17 cellular contexts compared by ENCODE assay signal in genomic region chr3:88263417-88264116, GRCh38.
DNase-seq lines count a peak whose midpoint lies in the region; ATAC-seq, FAIRE-seq and TF ChIP-seq lines count a peak whose summit lies in the region.
"Had no signal": no experiment of that assay in that cellular context is flagged by ENCODE, and none has a peak within 500 bp of the region (broad histone marks: within the 10 kb centered on the region; RNA-seq: fewer than 3 reads in every experiment).

No MANE protein-coding gene starts in this region.

- no peak overlapping the region for H2BK5ac ChIP-seq in neuronal stem cell (ENCODE audit: low read length)

- no peaks in the 10 kb centered on the region for H3K9me3 Mint-ChIP-seq in Calu3 (ENCODE audit: low read depth, unreplicated experiment)

- BruUV-seq in Calu3 (replicated peaks; lab: Mats Ljungman, UMichigan) = no TSS peak

- no peak overlapping the region for H2BK15ac ChIP-seq in neuronal stem cell (ENCODE audit: low read length)

- H2BK12ac ChIP-seq in neuronal stem cell (ENCODE audit: low read length) = peak overlapping the region; percentile 73

- no peak for ATAC-seq in stimulated activated naive CD8-positive, alpha-beta T cell treated with anti-CD3 and anti-CD28 coated beads, Interleukin-15, Interleukin-2, amounts not matched to agents 100 U/mL and 50 U/mL, for 24 hours
- ATAC-seq in HG03432 (IDR thresholded peaks at IDR 0.05; ENCODE audit: unreplicated experiment) = no peak
- ATAC-seq: SK-N-SH treated with all-trans-retinoic acid at 6 μM for 48 hours had no signal

- H3K4me3 ChIP-seq in colonic mucosa (no peak overlapping the region), neuronal stem cell (ENCODE audit: low read length in 2 of 2) (no peak overlapping the region)

- peaks cover 8% of the 10 kb centered on the region for H3K4me1 Mint-ChIP-seq in Calu3 (ENCODE audit: low read depth, unreplicated experiment)
- H3K4me1 Mint-ChIP-seq: CD4-positive, CD25-positive, alpha-beta regulatory T cell; IgD-negative memory B cell had no signal

- no peak overlapping the region for H3K4ac ChIP-seq in neuronal stem cell (ENCODE audit: low read length)

- intact Hi-C loops in Calu3 (cut with micrococcal nuclease; ENCODE audit: unreplicated experiment) = no loop called here
- intact Hi-C loops in colonic mucosa (cut with DNase I) = no loop called here

- no peak overlapping the region for H2AK5ac ChIP-seq in neuronal stem cell (ENCODE audit: low read depth, low read length)

- no peaks in the 10 kb centered on the region for H3K27me3 Mint-ChIP-seq in Calu3 (ENCODE audit: unreplicated experiment)
- H3K27me3 Mint-ChIP-seq: CD4-positive, CD25-positive, alpha-beta regulatory T cell; IgD-negative memory B cell had no signal

- no peak overlapping the region for H2BK120ac ChIP-seq in neuronal stem cell (ENCODE audit: low read depth, low read length)

- H3K18ac ChIP-seq in neuronal stem cell (ENCODE audit: low read length) = no peak overlapping the region

- no peak overlapping the region for H3K27ac Mint-ChIP-seq in Calu3 (ENCODE audit: unreplicated experiment)
- H3K27ac Mint-ChIP-seq: CD4-positive, CD25-positive, alpha-beta regulatory T cell; IgD-negative memory B cell had no signal

- H4K8ac ChIP-seq in neuronal stem cell (ENCODE audit: low read depth, low read length) = no peak overlapping the region

- no peaks in the 10 kb centered on the region for H3K27me3 ChIP-seq in colonic mucosa
- no peaks in the 10 kb centered on the region for H3K27me3 ChIP-seq in neuronal stem cell (ENCODE audit: control insufficient read depth in 3 of 3, insufficient read depth in 3 of 3, low read depth in 1 of 3, low read length in 3 of 3)

- peak overlapping the region; percentile 40 for H3K27ac ChIP-seq in colonic mucosa
- H3K27ac ChIP-seq in neuronal stem cell (replicated peaks; ENCODE audit: low read length) = no peak overlapping the region

- H3K36me3 Mint-ChIP-seq in Calu3 (ENCODE audit: insufficient read depth, unreplicated experiment) = no peaks in the 10 kb centered on the region
- H3K36me3 Mint-ChIP-seq: CD4-positive, CD25-positive, alpha-beta regulatory T cell; IgD-negative memory B cell had no signal

- TF ChIP-seq CTCF in Calu3 (IDR thresholded peaks at IDR 0.05; ENCODE audit: unreplicated experiment) = no peak
- TF ChIP-seq CTCF in colonic mucosa (IDR thresholded peaks at IDR 0.05) = no peak
- TF ChIP-seq CTCF in GM13977 (IDR thresholded peaks at IDR 0.05; ENCODE audit: extremely low read depth, insufficient read depth, missing control alignments) = no peak

- H2AFZ ChIP-seq in neuronal stem cell (ENCODE audit: low read length) = no peak overlapping the region

- no peak overlapping the region for H3K9ac ChIP-seq in colonic mucosa (ENCODE audit: low read depth in 2 of 2, low read length in 2 of 2)
- no peak overlapping the region for H3K9ac ChIP-seq in neuronal stem cell (ENCODE audit: low read depth, low read length, poor library complexity)

- no peak overlapping the region for H3K23ac ChIP-seq in neuronal stem cell (ENCODE audit: low read depth, low read length, poor library complexity)

- no peak for TF ChIP-seq POLR2A in H54 (IDR thresholded peaks at IDR 0.05; ENCODE audit: low read depth, low read length)

- H3K79me1 ChIP-seq in neuronal stem cell (ENCODE audit: low read depth, low read length) = no peaks in the 10 kb centered on the region

- no peak overlapping the region for H3K4me2 ChIP-seq in neuronal stem cell (ENCODE audit: insufficient read depth, low read length, poor library complexity, severe bottlenecking)

- in situ Hi-C loops in GM13977 (cut with MboI; ENCODE audit: low pct_unique_long_range_greater_than_20kb, low sequenced_read_pairs, unreplicated experiment) = no loop called here

- no peaks in the 10 kb centered on the region for H3K9me3 ChIP-seq in colonic mucosa
- H3K9me3 ChIP-seq in neuronal stem cell (replicated peaks in 1 of 2; ENCODE audit: control insufficient read depth in 2 of 2, insufficient read depth in 1 of 2, low read depth in 1 of 2, low read length in 2 of 2) = no peaks in the 10 kb centered on the region

- H3K4me1 ChIP-seq in colonic mucosa (no peaks in the 10 kb centered on the region), neuronal stem cell (ENCODE audit: control insufficient read depth in 2 of 2, insufficient read depth in 1 of 2, low read depth in 1 of 2, low read length in 2 of 2) (no peaks in the 10 kb centered on the region)

- CTCF ChIA-PET in Calu3 (lab: Charles Lee) = no interaction called here

- H3K14ac ChIP-seq in neuronal stem cell (ENCODE audit: low read length) = no peak overlapping the region

- no peak for FAIRE-seq in H54 (lab: Jason Lieb, UNC)
- FAIRE-seq: H1 had no signal

- WGBS in neuronal stem cell (ENCODE audit: extremely low coverage in 2 of 2, insufficient read length in 2 of 2, insufficient replicate concordance in 1 of 2), 2 donors = no CpG with 5 or more reads among the region's 8 CpGs

- H3K36me3 ChIP-seq in colonic mucosa (no peaks in the 10 kb centered on the region), neuronal stem cell (replicated peaks in 1 of 2; ENCODE audit: control insufficient read depth in 2 of 2, insufficient read depth in 2 of 2, low read length in 2 of 2) (no peaks in the 10 kb centered on the region)

- H4K91ac ChIP-seq in neuronal stem cell (ENCODE audit: low read depth, low read length, poor library complexity) = no peak overlapping the region

- DNase-seq in Calu3 = peak; percentile 22
- peak; percentile 9 for DNase-seq in LoVo (ENCODE audit: low spot score)
- DNase-seq in colonic mucosa = no peak
- DNase-seq in neuronal stem cell (ENCODE audit: low spot score) = no peak
- DNase-seq in H54 (ENCODE audit: insufficient read length, low spot score) = no peak
- no peak for DNase-seq in GM13977 (ENCODE audit: low spot score)
- DNase-seq in stimulated activated naive CD8-positive, alpha-beta T cell treated with anti-CD3 and anti-CD28 coated beads, Interleukin-15, Interleukin-2, amounts not matched to agents 100 U/mL and 50 U/mL, for 24 hours = no peak
- DNase-seq: ACHN; CD4-positive, CD25-positive, alpha-beta regulatory T cell; MV-4-11; NCI-H1417 treated with DMSO at 0.1 percent for 48 hours; NCI-H2029; NCI-H510A treated with DMSO at 0.1 percent for 48 hours had no signal

- H3K4me3 Mint-ChIP-seq in Calu3 (ENCODE audit: low read depth, unreplicated experiment) = no peak overlapping the region
- H3K4me3 Mint-ChIP-seq: CD4-positive, CD25-positive, alpha-beta regulatory T cell; IgD-negative memory B cell had no signal

Comparison
In these comparisons a context has a peak if more than half of its experiments do, and no peak if none do; other contexts are left out.
1. DNase-seq: peak in Calu3 (single experiment) and LoVo (single experiment); none in colonic mucosa (single experiment), neuronal stem cell (single experiment), H54 (single experiment), GM13977 (single experiment) and stimulated activated naive CD8-positive, alpha-beta T cell treated with anti-CD3 and anti-CD28 coated beads, Interleukin-15, Interleukin-2, amounts not matched to agents 100 U/mL and 50 U/mL, for 24 hours (single experiment).